ENCODE assay signal across 1 cellular context in the genomic region with DNA sequence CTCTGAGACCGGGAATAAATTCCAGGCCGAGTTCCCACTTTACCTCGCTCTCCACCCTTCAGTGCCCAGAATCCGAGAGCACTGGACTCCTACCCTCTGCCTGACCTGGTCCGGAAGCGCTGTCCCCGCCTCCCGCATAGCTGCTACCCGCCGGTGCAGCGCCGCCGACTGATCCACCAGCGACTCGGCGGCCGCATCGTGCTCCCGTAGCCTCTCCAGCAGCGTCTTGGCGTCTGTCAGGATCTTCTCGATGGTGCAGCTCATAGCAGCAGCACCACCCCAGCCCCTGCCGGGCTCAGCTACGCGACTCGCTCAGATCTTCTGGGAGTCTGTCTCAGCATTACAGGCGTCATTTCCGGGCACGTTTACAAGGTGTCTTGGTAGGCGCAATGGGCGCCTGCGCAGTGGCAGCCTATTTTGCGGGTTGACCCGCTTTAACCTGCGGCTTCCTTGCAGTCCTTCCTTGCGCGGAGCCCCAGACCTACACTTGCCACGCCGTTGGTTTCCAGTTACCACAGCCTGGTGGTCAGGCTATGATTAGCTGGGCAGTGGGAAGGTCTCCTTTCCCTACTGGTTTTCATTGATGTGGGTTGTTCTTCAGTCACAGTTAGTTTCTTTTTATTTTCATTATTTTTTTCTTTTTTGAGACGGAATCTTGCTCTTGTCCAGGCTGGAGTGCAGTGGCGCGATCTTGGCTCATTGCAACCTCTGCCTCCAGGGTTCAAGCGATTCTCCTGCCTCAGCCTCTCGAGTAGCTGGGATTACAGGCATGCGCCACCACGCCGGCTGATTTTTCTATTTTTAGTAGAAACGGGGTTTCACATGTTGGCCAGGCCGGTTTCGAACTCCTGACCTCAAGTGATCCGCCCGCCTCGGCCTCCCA.
A peak's percentile ranks its signal among the peaks of the same experiment; 100 is the strongest.
TF ChIP-seq lines count a peak whose summit lies in the region.

SIKE1 (minus strand) TSS at position 342 of the 883 bp plus-strand sequence; CDS start at position 264, 78 bp downstream.

TF ChIP-seq in HEK293, 187 proteins besides CTCF, POLR2A, EP300 and RAD21 (continued from another document and continues in another):
- TF ChIP-seq, protein P1, sequence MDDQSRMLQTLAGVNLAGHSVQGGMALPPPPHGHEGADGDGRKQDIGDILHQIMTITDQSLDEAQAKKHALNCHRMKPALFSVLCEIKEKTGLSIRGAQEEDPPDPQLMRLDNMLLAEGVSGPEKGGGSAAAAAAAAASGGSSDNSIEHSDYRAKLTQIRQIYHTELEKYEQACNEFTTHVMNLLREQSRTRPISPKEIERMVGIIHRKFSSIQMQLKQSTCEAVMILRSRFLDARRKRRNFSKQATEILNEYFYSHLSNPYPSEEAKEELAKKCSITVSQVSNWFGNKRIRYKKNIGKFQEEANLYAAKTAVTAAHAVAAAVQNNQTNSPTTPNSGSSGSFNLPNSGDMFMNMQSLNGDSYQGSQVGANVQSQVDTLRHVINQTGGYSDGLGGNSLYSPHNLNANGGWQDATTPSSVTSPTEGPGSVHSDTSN (CRISPR knock-in tag; IDR thresholded peaks at IDR 0.05), result no peak
- TF ChIP-seq RBAK (tag by site-specific recombination; IDR thresholded peaks at IDR 0.05), result no peak
- TF ChIP-seq, protein P2, sequence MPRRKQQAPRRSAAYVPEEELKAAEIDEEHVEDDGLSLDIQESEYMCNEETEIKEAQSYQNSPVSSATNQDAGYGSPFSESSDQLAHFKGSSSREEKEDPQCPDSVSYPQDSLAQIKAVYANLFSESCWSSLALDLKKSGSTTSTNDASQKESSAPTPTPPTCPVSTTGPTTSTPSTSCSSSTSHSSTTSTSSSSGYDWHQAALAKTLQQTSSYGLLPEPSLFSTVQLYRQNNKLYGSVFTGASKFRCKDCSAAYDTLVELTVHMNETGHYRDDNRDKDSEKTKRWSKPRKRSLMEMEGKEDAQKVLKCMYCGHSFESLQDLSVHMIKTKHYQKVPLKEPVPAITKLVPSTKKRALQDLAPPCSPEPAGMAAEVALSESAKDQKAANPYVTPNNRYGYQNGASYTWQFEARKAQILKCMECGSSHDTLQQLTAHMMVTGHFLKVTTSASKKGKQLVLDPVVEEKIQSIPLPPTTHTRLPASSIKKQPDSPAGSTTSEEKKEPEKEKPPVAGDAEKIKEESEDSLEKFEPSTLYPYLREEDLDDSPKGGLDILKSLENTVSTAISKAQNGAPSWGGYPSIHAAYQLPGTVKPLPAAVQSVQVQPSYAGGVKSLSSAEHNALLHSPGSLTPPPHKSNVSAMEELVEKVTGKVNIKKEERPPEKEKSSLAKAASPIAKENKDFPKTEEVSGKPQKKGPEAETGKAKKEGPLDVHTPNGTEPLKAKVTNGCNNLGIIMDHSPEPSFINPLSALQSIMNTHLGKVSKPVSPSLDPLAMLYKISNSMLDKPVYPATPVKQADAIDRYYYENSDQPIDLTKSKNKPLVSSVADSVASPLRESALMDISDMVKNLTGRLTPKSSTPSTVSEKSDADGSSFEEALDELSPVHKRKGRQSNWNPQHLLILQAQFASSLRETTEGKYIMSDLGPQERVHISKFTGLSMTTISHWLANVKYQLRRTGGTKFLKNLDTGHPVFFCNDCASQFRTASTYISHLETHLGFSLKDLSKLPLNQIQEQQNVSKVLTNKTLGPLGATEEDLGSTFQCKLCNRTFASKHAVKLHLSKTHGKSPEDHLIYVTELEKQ (tag by site-specific recombination; IDR thresholded peaks at IDR 0.05; ENCODE audit: borderline replicate concordance), result no peak
- peak; percentile 69; the same call in 1 of the 2 replicates for TF ChIP-seq TRIM28 (IDR thresholded peaks at IDR 0.05; ENCODE audit: borderline replicate concordance, low read length)
- TF ChIP-seq ZNF157 (tag by site-specific recombination; IDR thresholded peaks at IDR 0.05), result no peak
- TF ChIP-seq ZNF324 (tag by site-specific recombination; IDR thresholded peaks at IDR 0.05), result 0 out of 2 replicates have a peak, but pooled peaks have one; percentile 63
- TF ChIP-seq ZNF701 (tag by site-specific recombination; IDR thresholded peaks at IDR 0.05), result no peak
- TF ChIP-seq, protein P3, sequence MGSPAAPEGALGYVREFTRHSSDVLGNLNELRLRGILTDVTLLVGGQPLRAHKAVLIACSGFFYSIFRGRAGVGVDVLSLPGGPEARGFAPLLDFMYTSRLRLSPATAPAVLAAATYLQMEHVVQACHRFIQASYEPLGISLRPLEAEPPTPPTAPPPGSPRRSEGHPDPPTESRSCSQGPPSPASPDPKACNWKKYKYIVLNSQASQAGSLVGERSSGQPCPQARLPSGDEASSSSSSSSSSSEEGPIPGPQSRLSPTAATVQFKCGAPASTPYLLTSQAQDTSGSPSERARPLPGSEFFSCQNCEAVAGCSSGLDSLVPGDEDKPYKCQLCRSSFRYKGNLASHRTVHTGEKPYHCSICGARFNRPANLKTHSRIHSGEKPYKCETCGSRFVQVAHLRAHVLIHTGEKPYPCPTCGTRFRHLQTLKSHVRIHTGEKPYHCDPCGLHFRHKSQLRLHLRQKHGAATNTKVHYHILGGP (tag by site-specific recombination; IDR thresholded peaks at IDR 0.05), result no peak
- no peak for TF ChIP-seq ZNF398 (tag by site-specific recombination; IDR thresholded peaks at IDR 0.05)
- no peak for TF ChIP-seq ZNF639 (tag by site-specific recombination; IDR thresholded peaks at IDR 0.05)
- peak; percentile 96 for TF ChIP-seq ZXDB (tag by site-specific recombination; IDR thresholded peaks at IDR 0.05)
- no peak for TF ChIP-seq ZNF155 (tag by site-specific recombination; IDR thresholded peaks at IDR 0.05)
- TF ChIP-seq ZBTB26 (tag by site-specific recombination; optimal IDR thresholded peaks at IDR 0.05), result no peak
- peak; percentile 30; the same call in 1 of the 2 replicates for TF ChIP-seq ZNF610 (tag by site-specific recombination; IDR thresholded peaks at IDR 0.05; ENCODE audit: borderline replicate concordance)
- no peak for TF ChIP-seq ZNF707 (tag by site-specific recombination; IDR thresholded peaks at IDR 0.05)
- TF ChIP-seq ZNF777 (tag by site-specific recombination; IDR thresholded peaks at IDR 0.05; ENCODE audit: borderline replicate concordance), result no peak
- no peak for TF ChIP-seq ZSCAN4 (tag by site-specific recombination; IDR thresholded peaks at IDR 0.05)
- TF ChIP-seq ZNF391 (tag by site-specific recombination; IDR thresholded peaks at IDR 0.05; ENCODE audit: borderline replicate concordance, low read depth), result no peak
- TF ChIP-seq ZNF423 (tag by site-specific recombination; IDR thresholded peaks at IDR 0.05), result no peak
- no peak for TF ChIP-seq ZNF2 (tag by site-specific recombination; IDR thresholded peaks at IDR 0.05)
- no peak for TF ChIP-seq ZNF776 (tag by site-specific recombination; IDR thresholded peaks at IDR 0.05; ENCODE audit: borderline replicate concordance)
- TF ChIP-seq ZNF785 (tag by site-specific recombination; IDR thresholded peaks at IDR 0.05), result no peak
- TF ChIP-seq, protein P4, sequence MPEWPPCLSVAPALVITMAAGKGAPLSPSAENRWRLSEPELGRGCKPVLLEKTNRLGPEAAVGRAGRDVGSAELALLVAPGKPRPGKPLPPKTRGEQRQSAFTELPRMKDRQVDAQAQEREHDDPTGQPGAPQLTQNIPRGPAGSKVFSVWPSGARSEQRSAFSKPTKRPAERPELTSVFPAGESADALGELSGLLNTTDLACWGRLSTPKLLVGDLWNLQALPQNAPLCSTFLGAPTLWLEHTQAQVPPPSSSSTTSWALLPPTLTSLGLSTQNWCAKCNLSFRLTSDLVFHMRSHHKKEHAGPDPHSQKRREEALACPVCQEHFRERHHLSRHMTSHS (tag by site-specific recombination; IDR thresholded peaks at IDR 0.05), result no peak
- TF ChIP-seq ZNF530 (tag by site-specific recombination; IDR thresholded peaks at IDR 0.05; ENCODE audit: low read depth), result no peak
- no peak for TF ChIP-seq ZNF211 (tag by site-specific recombination; IDR thresholded peaks at IDR 0.05; ENCODE audit: low read depth)
- no peak for TF ChIP-seq ZNF571 (tag by site-specific recombination; IDR thresholded peaks at IDR 0.05)
- TF ChIP-seq ZNF121 (tag by site-specific recombination; IDR thresholded peaks at IDR 0.05), result no peak
- no peak for TF ChIP-seq ZNF747 (tag by site-specific recombination; IDR thresholded peaks at IDR 0.05)
- TF ChIP-seq ZBTB44 (tag by site-specific recombination; IDR thresholded peaks at IDR 0.05), result no peak
- no peak for TF ChIP-seq PRDM1 (tag by site-specific recombination; IDR thresholded peaks at IDR 0.05)
- no peak for TF ChIP-seq ZSCAN23 (tag by site-specific recombination; IDR thresholded peaks at IDR 0.05)
- no peak for TF ChIP-seq ZNF175 (tag by site-specific recombination; IDR thresholded peaks at IDR 0.05)
- TF ChIP-seq, protein P5, sequence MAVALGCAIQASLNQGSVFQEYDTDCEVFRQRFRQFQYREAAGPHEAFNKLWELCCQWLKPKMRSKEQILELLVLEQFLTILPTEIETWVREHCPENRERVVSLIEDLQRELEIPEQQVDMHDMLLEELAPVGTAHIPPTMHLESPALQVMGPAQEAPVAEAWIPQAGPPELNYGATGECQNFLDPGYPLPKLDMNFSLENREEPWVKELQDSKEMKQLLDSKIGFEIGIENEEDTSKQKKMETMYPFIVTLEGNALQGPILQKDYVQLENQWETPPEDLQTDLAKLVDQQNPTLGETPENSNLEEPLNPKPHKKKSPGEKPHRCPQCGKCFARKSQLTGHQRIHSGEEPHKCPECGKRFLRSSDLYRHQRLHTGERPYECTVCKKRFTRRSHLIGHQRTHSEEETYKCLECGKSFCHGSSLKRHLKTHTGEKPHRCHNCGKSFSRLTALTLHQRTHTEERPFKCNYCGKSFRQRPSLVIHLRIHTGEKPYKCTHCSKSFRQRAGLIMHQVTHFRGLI (tag by site-specific recombination; IDR thresholded peaks at IDR 0.05), result no peak
- TF ChIP-seq ZNF544 (tag by site-specific recombination; IDR thresholded peaks at IDR 0.05), result no peak
- no peak for TF ChIP-seq AEBP2 (tag by site-specific recombination; IDR thresholded peaks at IDR 0.05; ENCODE audit: borderline replicate concordance)
- no peak for TF ChIP-seq ZNF37A (tag by site-specific recombination; IDR thresholded peaks at IDR 0.05)
